12 cellular contexts compared by ENCODE assay signal in genomic region chr4:167232805-167233522, GRCh38. TPM values are rescaled to one million over a fixed set of nuclear protein-coding genes. Genes with fewer than 3 reads are reported as not detected.
DNase-seq lines count a peak whose midpoint lies in the region; FAIRE-seq and TF ChIP-seq lines count a peak whose summit lies in the region.
"Had no signal": no experiment of that assay in that cellular context is flagged by ENCODE, and none has a peak within 500 bp of the region (broad histone marks: within the 10 kb centered on the region; RNA-seq: fewer than 3 reads in every experiment).

No MANE protein-coding gene starts in this region.

- H3K4me3 ChIP-seq in iPS-11a (ENCODE audit: low read depth, low read length) (peak overlapping the region; percentile 66), retinal pigment epithelial cell (ENCODE audit: low read length) (peak overlapping the region; percentile 88)

- no peaks in the 10 kb centered on the region for H3K9me3 Mint-ChIP-seq in activated T-helper 1 cell treated with anti-CD3 and anti-CD28 coated beads, Interleukin-12 subunit alpha, Interleukin-12 subunit beta, Interleukin-2, Interleukin-4 antibody, amounts not matched to agents 30 ng/mL and 10 ng/mL and 1 ng/mL, durations not matched to agents 14 hours and 24 hours and 36 hours
- H3K9me3 Mint-ChIP-seq: central memory CD8-positive, alpha-beta T cell had no signal

- intact Hi-C loops in activated T-helper 1 cell treated with anti-CD3 and anti-CD28 coated beads, Interleukin-12 subunit alpha, Interleukin-12 subunit beta, Interleukin-2, Interleukin-4 antibody, amounts not matched to agents 30 ng/mL and 10 ng/mL and 1 ng/mL, durations not matched to agents 14 hours and 24 hours and 36 hours (cut with micrococcal nuclease) = no loop called here

- no peak for FAIRE-seq in GM12891 (lab: Jason Lieb, UNC)

- no peak for TF ChIP-seq POLR2A in GM12891 (IDR thresholded peaks at IDR 0.05; ENCODE audit: low read depth, low read length)

- no peak for TF ChIP-seq CTCF in retinal pigment epithelial cell (conservative IDR thresholded peaks at IDR 0.05; ENCODE audit: low read depth, low read length)

- DNase-seq in NCI-H1436 (lab: John Stamatoyannopoulos, UW) = peak; percentile 39
- no peak for DNase-seq in NCI-H1436 treated with DMSO at 0.1 percent for 48 hours (lab: John Stamatoyannopoulos, UW)
- DNase-seq in activated T-helper 1 cell treated with anti-CD3 and anti-CD28 coated beads, Interleukin-12 subunit alpha, Interleukin-12 subunit beta, Interleukin-2, Interleukin-4 antibody, amounts not matched to agents 30 ng/mL and 10 ng/mL and 1 ng/mL, durations not matched to agents 14 hours and 24 hours and 36 hours (ENCODE audit: low spot score) = no peak
- no peak for DNase-seq in retinal pigment epithelial cell (ENCODE audit: low read depth)
- DNase-seq in GM12891 (ENCODE audit: insufficient read length, low spot score) = no peak
- DNase-seq in SIG-M5 (lab: John Stamatoyannopoulos, UW) = no peak
- DNase-seq in NCI-H345 treated with DMSO at 0.1 percent for 48 hours (lab: John Stamatoyannopoulos, UW; ENCODE audit: unreplicated experiment) = no peak
- DNase-seq: activated T-cell treated with anti-CD3 and anti-CD28 coated beads, Interleukin-2, amount 50 U/mL, for 24 hours; foreskin melanocyte; stimulated activated naive CD4-positive, alpha-beta T cell had no signal

- H3K27ac Mint-ChIP-seq in activated T-helper 1 cell treated with anti-CD3 and anti-CD28 coated beads, Interleukin-12 subunit alpha, Interleukin-12 subunit beta, Interleukin-2, Interleukin-4 antibody, amounts not matched to agents 30 ng/mL and 10 ng/mL and 1 ng/mL, durations not matched to agents 14 hours and 24 hours and 36 hours = no peak overlapping the region
- H3K27ac Mint-ChIP-seq: activated T-cell treated with anti-CD3 and anti-CD28 coated beads, Interleukin-2, amount 50 U/mL, for 24 hours had no signal

- no peaks in the 10 kb centered on the region for H3K36me3 Mint-ChIP-seq in activated T-helper 1 cell treated with anti-CD3 and anti-CD28 coated beads, Interleukin-12 subunit alpha, Interleukin-12 subunit beta, Interleukin-2, Interleukin-4 antibody, amounts not matched to agents 30 ng/mL and 10 ng/mL and 1 ng/mL, durations not matched to agents 14 hours and 24 hours and 36 hours (ENCODE audit: low read depth)

- H3K27me3 Mint-ChIP-seq in activated T-helper 1 cell treated with anti-CD3 and anti-CD28 coated beads, Interleukin-12 subunit alpha, Interleukin-12 subunit beta, Interleukin-2, Interleukin-4 antibody, amounts not matched to agents 30 ng/mL and 10 ng/mL and 1 ng/mL, durations not matched to agents 14 hours and 24 hours and 36 hours (ENCODE audit: insufficient read depth) = peaks cover 28% of the 10 kb centered on the region

- peak overlapping the region; percentile 39 for H3K4me3 Mint-ChIP-seq in activated T-helper 1 cell treated with anti-CD3 and anti-CD28 coated beads, Interleukin-12 subunit alpha, Interleukin-12 subunit beta, Interleukin-2, Interleukin-4 antibody, amounts not matched to agents 30 ng/mL and 10 ng/mL and 1 ng/mL, durations not matched to agents 14 hours and 24 hours and 36 hours
- H3K4me3 Mint-ChIP-seq: activated T-cell treated with anti-CD3 and anti-CD28 coated beads, Interleukin-2, amount 50 U/mL, for 24 hours had no signal

- peaks cover 9% of the 10 kb centered on the region for H3K4me1 Mint-ChIP-seq in activated T-helper 1 cell treated with anti-CD3 and anti-CD28 coated beads, Interleukin-12 subunit alpha, Interleukin-12 subunit beta, Interleukin-2, Interleukin-4 antibody, amounts not matched to agents 30 ng/mL and 10 ng/mL and 1 ng/mL, durations not matched to agents 14 hours and 24 hours and 36 hours (ENCODE audit: low read depth)
- H3K4me1 Mint-ChIP-seq: central memory CD8-positive, alpha-beta T cell had no signal

TF ChIP-seq in GM12891, 5 proteins besides CTCF, POLR2A, EP300 and RAD21:
- TF ChIP-seq POU2F2 (IDR thresholded peaks at IDR 0.05; ENCODE audit: low read depth, low read length) = no peak
- no peak for TF ChIP-seq TAF1 (IDR thresholded peaks at IDR 0.05; ENCODE audit: low read depth, low read length)
- TF ChIP-seq POLR2AphosphoS5 (IDR thresholded peaks at IDR 0.05; ENCODE audit: low read depth, low read length) = no peak
- no peak for TF ChIP-seq SPI1 (IDR thresholded peaks at IDR 0.05; ENCODE audit: low read depth, low read length)

RNA-seq across cellular contexts. Expression of gene SPOCK3, which starts 1.3 kb away (rescaled TPM):
- not detected in 2 replicates for total RNA-seq in activated T-helper 1 cell treated with anti-CD3 and anti-CD28 coated beads, Interleukin-12 subunit alpha, Interleukin-12 subunit beta, Interleukin-2, Interleukin-4 antibody, amounts not matched to agents 30 ng/mL and 10 ng/mL and 1 ng/mL, durations not matched to agents 14 hours and 24 hours and 36 hours
- not detected for polyA plus RNA-seq in GM12891 (2012; ENCODE audit: low read depth, missing spikeins)
